Comparison of ENCODE assay signal across 16 cellular contexts in the genomic region with DNA sequence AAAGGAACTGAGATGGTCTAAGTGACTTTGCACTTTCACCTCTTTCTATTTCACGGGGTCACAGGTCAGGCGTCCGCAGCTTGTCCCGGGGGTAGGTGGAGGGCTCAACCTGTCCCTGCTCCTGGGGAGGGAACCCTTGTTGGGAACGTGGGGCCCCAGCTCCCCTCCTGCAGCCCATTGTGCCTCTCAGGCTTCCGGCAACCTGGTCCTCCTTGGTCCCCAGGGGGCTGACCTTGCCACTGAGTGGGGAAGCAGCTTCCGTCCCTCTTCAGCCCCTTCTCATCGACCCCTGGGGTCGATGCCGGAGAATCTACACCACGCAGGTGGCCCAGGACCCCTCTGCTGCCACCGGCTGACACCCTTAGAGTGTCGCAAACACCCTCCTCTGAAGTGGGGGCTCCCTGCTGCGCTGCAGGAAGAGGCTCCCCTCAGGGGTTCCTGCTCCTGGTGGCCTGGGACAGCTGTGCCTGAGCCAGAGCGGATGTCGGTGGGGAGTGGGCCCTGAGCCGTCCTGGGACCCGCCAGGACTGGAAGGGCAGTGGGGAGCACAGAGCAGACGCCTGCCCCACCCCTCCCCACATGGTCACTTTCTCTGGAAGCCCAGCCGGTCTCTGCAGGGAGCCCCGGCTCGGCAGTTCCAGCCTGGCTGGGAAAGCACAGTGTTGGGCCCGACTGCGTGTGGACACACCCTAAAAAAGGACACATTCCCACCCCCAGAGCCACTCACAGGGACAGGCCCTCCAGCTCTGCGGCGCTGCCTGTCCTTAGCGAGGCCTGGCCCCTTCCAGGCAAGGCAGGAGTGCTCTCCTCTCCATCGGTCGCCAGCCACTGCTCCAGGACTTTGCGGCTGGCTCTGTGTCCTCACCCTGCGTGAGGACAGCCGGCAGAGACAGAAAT.
"Had no signal": no experiment of that assay in that cellular context is flagged by ENCODE, and none has a peak within 500 bp of the region (broad histone marks: within the 10 kb centered on the region; RNA-seq: fewer than 3 reads in every experiment).

No MANE protein-coding gene starts in this region.

- H3K9me3 ChIP-seq: gastrocnemius medialis, heart right ventricle, thoracic aorta had no signal

- H3K36me3 ChIP-seq: brain microvascular endothelial cell, gastrocnemius medialis, heart right ventricle, thoracic aorta, WERI-Rb-1 had no signal

- ATAC-seq: activated T-helper 17 cell treated with anti-CD3 and anti-CD28 coated beads, Interleukin-2, amount 50 U/mL, for 72 hours; gastrocnemius medialis; heart right ventricle; naive thymus-derived CD4-positive, alpha-beta T cell; sciatic nerve had no signal

- H3K4me1 ChIP-seq: gastrocnemius medialis, heart right ventricle had no signal

- DNase-seq: activated CD4-positive, alpha-beta T cell treated with anti-CD3 and anti-CD28 coated beads, Interleukin-2, amount 50 U/mL, for 4 hours; activated naive CD4-positive, alpha-beta T cell treated with anti-CD3 and anti-CD28 coated beads for 36 hours; activated T-cell treated with anti-CD3 and anti-CD28 coated beads, Interleukin-2, amount 50 U/mL, for 1 hour; anterior cingulate cortex; brain microvascular endothelial cell; cortex of kidney; gastrocnemius medialis; heart right ventricle; mesenchymal stem cell; naive thymus-derived CD4-positive, alpha-beta T cell; stimulated activated CD4-positive, alpha-beta T cell treated with anti-CD3 and anti-CD28 coated beads, Interleukin-4, amount 100 ng/mL, for 1 hour; WERI-Rb-1 had no signal

- H3K4me2 ChIP-seq: smooth muscle cell had no signal

- H3K27ac ChIP-seq: brain microvascular endothelial cell, gastrocnemius medialis, heart right ventricle, thoracic aorta, WERI-Rb-1 had no signal

- H3K27me3 ChIP-seq: brain microvascular endothelial cell, gastrocnemius medialis had no signal

- H3K4me3 ChIP-seq: gastrocnemius medialis, heart right ventricle, smooth muscle cell, thoracic aorta had no signal
